ENCODE assay signal across 1 cellular context in genomic region chr17:75824591-75825518, GRCh38.
TF ChIP-seq lines count a peak whose summit lies in the region.

No MANE protein-coding gene starts in this region.

TF ChIP-seq in GM23338, 12 proteins besides CTCF, POLR2A, EP300 and RAD21:
- TF ChIP-seq ZNF114 (CRISPR knock-in tag; IDR thresholded peaks at IDR 0.05) (no peak), ETS1 (IDR thresholded peaks at IDR 0.05) (no peak), ZNF331 (CRISPR knock-in tag; IDR thresholded peaks at IDR 0.05; ENCODE audit: low read depth) (no peak), POLR2AphosphoS5 (IDR thresholded peaks at IDR 0.05; ENCODE audit: low read depth) (no peak), STAT1 (IDR thresholded peaks at IDR 0.05; ENCODE audit: unreplicated experiment) (no peak), EZH2 (IDR thresholded peaks at IDR 0.05; ENCODE audit: low read depth, unreplicated experiment) (no peak), NANOG (IDR thresholded peaks at IDR 0.05; ENCODE audit: borderline replicate concordance) (no peak), ZNF462 (CRISPR knock-in tag; IDR thresholded peaks at IDR 0.05) (no peak), CREB1 (CRISPR knock-in tag; IDR thresholded peaks at IDR 0.05; ENCODE audit: low read depth) (no peak), JUNB (IDR thresholded peaks at IDR 0.05; ENCODE audit: unreplicated experiment) (no peak)
